In the genomic region with DNA sequence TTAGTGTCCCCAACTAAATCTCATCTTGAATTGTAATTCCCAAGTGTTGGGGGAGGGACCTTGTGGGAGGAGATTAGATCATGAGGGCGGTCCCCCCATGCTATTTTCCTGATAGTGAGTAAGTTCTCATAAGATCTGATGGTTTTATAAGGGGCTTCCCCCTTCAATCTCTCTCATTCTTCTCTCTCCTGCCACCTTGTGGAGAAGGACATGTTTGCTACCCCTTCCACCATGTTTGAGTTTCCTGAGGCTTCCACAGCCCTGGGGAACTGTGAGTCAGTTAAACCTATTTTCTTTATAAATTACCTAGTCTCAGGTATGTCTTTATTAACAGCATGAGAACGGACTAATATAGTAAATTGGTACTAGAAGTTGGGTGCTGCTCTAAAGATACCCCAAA, we compare ENCODE assay signal across 8 cellular contexts.
DNase-seq lines count a peak whose midpoint lies in the region; ATAC-seq, FAIRE-seq and TF ChIP-seq lines count a peak whose summit lies in the region.

No MANE protein-coding gene starts in this region.

- TF ChIP-seq CTCF in OCI-LY3 (IDR thresholded peaks at IDR 0.05; ENCODE audit: low read depth, low read length): peak; percentile 53
- TF ChIP-seq CTCF in left lung (IDR thresholded peaks at IDR 0.05): peak in 1 of 2 donors; percentile 9
- TF ChIP-seq CTCF in pancreas (IDR thresholded peaks at IDR 0.05): no peak

- no peak overlapping the region for H4K91ac ChIP-seq in mesenchymal stem cell (ENCODE audit: low read length)

- H4K8ac ChIP-seq in mesenchymal stem cell (ENCODE audit: low read length): no peak overlapping the region

- no peak overlapping the region for H2BK5ac ChIP-seq in mesenchymal stem cell (ENCODE audit: low read depth, low read length, poor library complexity, severe bottlenecking)

- 45% methylated on average over 1 of the region's 2 CpGs for WGBS in mesenchymal stem cell
- 34 to 37% methylated on average over 2 of the region's 2 CpGs for WGBS in pancreas, 2 donors

- no peak overlapping the region for H3K4ac ChIP-seq in mesenchymal stem cell (ENCODE audit: low read depth in 1 of 2, low read length in 2 of 2)

- no peak overlapping the region for H2AK5ac ChIP-seq in mesenchymal stem cell (ENCODE audit: low read length, severe bottlenecking)

- no peaks in the 10 kb centered on the region for H3K79me1 ChIP-seq in mesenchymal stem cell (replicated peaks; ENCODE audit: low read length, poor library complexity, severe bottlenecking)

- H3K36me3 ChIP-seq in OCI-LY3 (replicated peaks; ENCODE audit: low read depth, low read length) (peaks cover 3% of the 10 kb centered on the region), mesenchymal stem cell (ENCODE audit: control insufficient read depth in 1 of 2, insufficient read depth in 2 of 2, low read depth in 1 of 2, low read length in 2 of 2) (no peaks in the 10 kb centered on the region), left lung (no peaks in the 10 kb centered on the region), pancreas (no peaks in the 10 kb centered on the region)

- no peak overlapping the region for H3K14ac ChIP-seq in mesenchymal stem cell (ENCODE audit: low read length in 2 of 2)

- ATAC-seq in HG02798 (IDR thresholded peaks at IDR 0.05; ENCODE audit: poor library complexity, unreplicated experiment): peak; percentile 80
- no peak for ATAC-seq in left lung
- no peak for ATAC-seq in pancreas

- intact Hi-C loops in left lung (cut with DNase I): no loop called here
- intact Hi-C loops in pancreas (cut with DNase I): no loop called here

- H3K27me3 ChIP-seq in OCI-LY3 (ENCODE audit: low read depth, low read length) (no peaks in the 10 kb centered on the region), mesenchymal stem cell (ENCODE audit: control insufficient read depth in 1 of 2, insufficient read depth in 1 of 2, low read length in 2 of 2) (no peaks in the 10 kb centered on the region), left lung (no peaks in the 10 kb centered on the region), pancreas (no peaks in the 10 kb centered on the region)

- H3K27ac ChIP-seq in OCI-LY3 (ENCODE audit: low read length) (no peak overlapping the region), mesenchymal stem cell (ENCODE audit: low read length, poor library complexity, severe bottlenecking) (no peak overlapping the region), left lung (no peak overlapping the region), pancreas (no peak overlapping the region)

- H3K79me2 ChIP-seq in OCI-LY3 (ENCODE audit: low read length): no peaks in the 10 kb centered on the region

- H3K9ac ChIP-seq in OCI-LY3 (ENCODE audit: low read length) (no peak overlapping the region), mesenchymal stem cell (ENCODE audit: low read length) (no peak overlapping the region)

- H3K18ac ChIP-seq in mesenchymal stem cell (ENCODE audit: low read depth in 1 of 2, low read length in 2 of 2): no peak overlapping the region

- H3K9me3 ChIP-seq in OCI-LY3 (ENCODE audit: insufficient read depth, low read length) (no peaks in the 10 kb centered on the region), mesenchymal stem cell (ENCODE audit: control insufficient read depth, low read length) (no peaks in the 10 kb centered on the region), left lung (peaks cover 0 to 6% of the 10 kb centered on the region in 2 donors), pancreas (no peaks in the 10 kb centered on the region)

- H3K23ac ChIP-seq in mesenchymal stem cell (ENCODE audit: low read length in 2 of 2): no peak overlapping the region

- peaks cover 2% of the 10 kb centered on the region; the same call in 1 of the 2 replicates for H3K4me1 ChIP-seq in OCI-LY3 (ENCODE audit: low read length)
- H3K4me1 ChIP-seq in mesenchymal stem cell (ENCODE audit: control insufficient read depth, insufficient read depth, low read depth, low read length): no peaks in the 10 kb centered on the region
- H3K4me1 ChIP-seq in left lung: no peaks in the 10 kb centered on the region
- no peaks in the 10 kb centered on the region for H3K4me1 ChIP-seq in pancreas

- H2BK120ac ChIP-seq in mesenchymal stem cell (ENCODE audit: low read depth, low read length): no peak overlapping the region

- peak in 2 of 3 experiments; percentile 12 to 33 for DNase-seq in NCI-H1417 (lab: John Stamatoyannopoulos, UW)
- no peak for DNase-seq in NCI-H1417 treated with DMSO at 0.1 percent for 48 hours (lab: John Stamatoyannopoulos, UW)
- peak; percentile 24 for DNase-seq in mesenchymal stem cell
- DNase-seq in left lung: no peak
- DNase-seq in medulla oblongata (ENCODE audit: extremely low spot score): no peak
- no peak for DNase-seq in pancreas

- no peak for FAIRE-seq in pancreas (lab: Jason Lieb, UNC)

- no peak overlapping the region for H2BK15ac ChIP-seq in mesenchymal stem cell (ENCODE audit: low read depth, poor library complexity, severe bottlenecking)

- H2AFZ ChIP-seq in OCI-LY3 (ENCODE audit: low read depth, low read length) (no peak overlapping the region), mesenchymal stem cell (ENCODE audit: low read depth, low read length) (no peak overlapping the region)

- no peaks in the 10 kb centered on the region for H4K20me1 ChIP-seq in OCI-LY3 (ENCODE audit: insufficient read depth, low read length)

- H3K4me2 ChIP-seq in OCI-LY3 (ENCODE audit: low read length): no peak overlapping the region
- H3K4me2 ChIP-seq in mesenchymal stem cell (ENCODE audit: low read length, poor library complexity, severe bottlenecking): no peak overlapping the region

- H3K4me3 ChIP-seq in OCI-LY3 (ENCODE audit: low read length) (no peak overlapping the region), mesenchymal stem cell (ENCODE audit: insufficient read depth in 1 of 2, low read depth in 1 of 2, low read length in 2 of 2) (no peak overlapping the region), left lung (no peak overlapping the region), pancreas (no peak overlapping the region)

- no peak overlapping the region for H2BK12ac ChIP-seq in mesenchymal stem cell (ENCODE audit: low read length in 2 of 2)

Comparison
In these comparisons a context has a peak if more than half of its experiments do, and no peak if none do; other contexts are left out.
1. DNase-seq: peak in NCI-H1417 (2 of 3) and mesenchymal stem cell (single experiment); none in NCI-H1417 treated with DMSO at 0.1 percent for 48 hours (single experiment), left lung (0 of 2), medulla oblongata (single experiment) and pancreas (0 of 6).